ENCODE assay signal across 30 cellular contexts in the genomic region with DNA sequence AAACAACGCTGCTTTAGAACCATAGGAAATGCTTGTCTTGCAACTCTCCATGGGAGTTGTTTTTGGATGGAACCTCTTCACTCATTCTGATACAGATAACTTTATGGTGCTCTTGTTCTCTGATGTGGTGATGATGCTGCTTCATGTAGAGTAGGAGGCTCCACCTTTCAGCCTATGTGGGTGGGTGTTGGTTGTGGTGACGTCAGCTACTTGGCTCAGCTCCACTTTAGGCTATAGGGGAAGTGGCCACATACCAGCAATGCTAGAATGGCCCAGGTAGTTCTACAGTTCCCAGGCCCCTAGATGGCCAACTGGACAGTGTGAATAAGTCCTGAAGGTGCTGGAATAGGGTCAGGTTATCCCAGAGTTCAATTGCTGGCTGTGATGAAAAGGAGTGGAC.
"Had no signal": no experiment of that assay in that cellular context is flagged by ENCODE, and none has a peak within 500 bp of the region (broad histone marks: within the 10 kb centered on the region; RNA-seq: fewer than 3 reads in every experiment).

No MANE protein-coding gene starts in this region.

- H3K9me3 Mint-ChIP-seq: neural progenitor cell; stimulated activated memory B cell treated with anti-CD40 and anti-IgM and Interleukin-4, amounts not matched to agents 10 μg/mL and 1 μg/mL and 100 μg/mL, for 72 hours; stimulated activated naive CD8-positive, alpha-beta T cell treated with anti-CD3 and anti-CD28 coated beads, Interleukin-15, amount 100 ng/mL, for 72 hours; type B pancreatic cell had no signal

- H3K9me3 ChIP-seq: ovary, psoas muscle, spleen, suprapubic skin, testis, tibial artery, transverse colon, upper lobe of right lung, uterus had no signal

- H3K36me3 Mint-ChIP-seq: neural progenitor cell; stimulated activated memory B cell treated with anti-CD40 and anti-IgM and Interleukin-4, amounts not matched to agents 10 μg/mL and 1 μg/mL and 100 μg/mL, for 72 hours; type B pancreatic cell had no signal

- H2AFZ ChIP-seq: neural progenitor cell, parathyroid adenoma had no signal

- H3K27ac ChIP-seq: neural progenitor cell, ovary, parathyroid adenoma, psoas muscle, skin epidermis, spleen, suprapubic skin, testis, tibial artery, transverse colon, upper lobe of right lung, uterus had no signal

- H3K4me3 ChIP-seq: neural progenitor cell, ovary, psoas muscle, skin epidermis, smooth muscle cell, spleen, suprapubic skin, testis, tibial artery, transverse colon, upper lobe of right lung, uterus had no signal

- H3K27ac Mint-ChIP-seq: natural killer cell; nephron; neural progenitor cell; progenitor cell of endocrine pancreas; stimulated activated memory B cell treated with anti-CD40 and anti-IgM and Interleukin-4, amounts not matched to agents 10 μg/mL and 1 μg/mL and 100 μg/mL, for 72 hours; type B pancreatic cell had no signal

- H3K79me2 ChIP-seq: parathyroid adenoma had no signal

- H3K4me1 ChIP-seq: neural progenitor cell, parathyroid adenoma, psoas muscle, spleen, suprapubic skin, testis, tibial artery, transverse colon, upper lobe of right lung, uterus had no signal

- ATAC-seq: natural killer cell; psoas muscle; right cardiac atrium; sciatic nerve; stimulated activated memory B cell treated with anti-CD40 and anti-IgM and Interleukin-4, amounts not matched to agents 10 μg/mL and 1 μg/mL and 100 μg/mL, for 72 hours; stimulated activated naive CD8-positive, alpha-beta T cell treated with anti-CD3 and anti-CD28 coated beads, Interleukin-15, amount 100 ng/mL, for 72 hours; stimulated activated naive CD8-positive, alpha-beta T cell treated with anti-CD3 and anti-CD28 coated beads, Interleukin-15, Interleukin-2, amounts not matched to agents 100 U/mL and 50 U/mL, for 24 hours; upper lobe of right lung had no signal

- H3K4me2 ChIP-seq: neural progenitor cell, smooth muscle cell had no signal

- DNase-seq: natural killer cell; occipital lobe; ovary; psoas muscle; spleen; stimulated activated CD4-positive, alpha-beta T cell treated with anti-CD3 and anti-CD28 coated beads, Interleukin-12 subunit alpha, Interleukin-12 subunit beta, amount 100 ng/mL, for 4 hours; stimulated activated CD4-positive, alpha-beta T cell treated with anti-CD3 and anti-CD28 coated beads, Interleukin-1b, Interleukin-23, amount 100 ng/mL, for 48 hours; stimulated activated CD4-positive, alpha-beta T cell treated with anti-CD3 and anti-CD28 coated beads, Interleukin-4, amount 100 ng/mL, for 1 hour; stimulated activated CD4-positive, alpha-beta T cell treated with anti-CD3 and anti-CD28 coated beads, Interleukin-4, amount 100 ng/mL, for 4 hours; stimulated activated CD8-positive, alpha-beta memory T cell treated with anti-CD3 and anti-CD28 coated beads, Interleukin-4, amount 100 ng/mL, for 48 hours; stimulated activated naive CD4-positive, alpha-beta T cell; stimulated activated naive CD8-positive, alpha-beta T cell treated with anti-CD3 and anti-CD28 coated beads, Interleukin-15, amount 100 ng/mL, for 72 hours; stimulated activated naive CD8-positive, alpha-beta T cell treated with anti-CD3 and anti-CD28 coated beads, Interleukin-15, Interleukin-2, amounts not matched to agents 100 U/mL and 50 U/mL, for 24 hours; substantia nigra; testis; tibial artery; transverse colon; upper lobe of right lung; uterus had no signal

- H3K4me3 Mint-ChIP-seq: natural killer cell; nephron; neural progenitor cell; stimulated activated memory B cell treated with anti-CD40 and anti-IgM and Interleukin-4, amounts not matched to agents 10 μg/mL and 1 μg/mL and 100 μg/mL, for 72 hours; stimulated activated naive CD8-positive, alpha-beta T cell treated with anti-CD3 and anti-CD28 coated beads, Interleukin-15, amount 100 ng/mL, for 72 hours; type B pancreatic cell had no signal

- H3K9ac ChIP-seq: neural progenitor cell, parathyroid adenoma had no signal

- H3K4me1 Mint-ChIP-seq: natural killer cell; nephron; neural progenitor cell; stimulated activated memory B cell treated with anti-CD40 and anti-IgM and Interleukin-4, amounts not matched to agents 10 μg/mL and 1 μg/mL and 100 μg/mL, for 72 hours; stimulated activated naive CD8-positive, alpha-beta T cell treated with anti-CD3 and anti-CD28 coated beads, Interleukin-15, amount 100 ng/mL, for 72 hours had no signal

- H3K27me3 ChIP-seq: neural progenitor cell, ovary, spleen, suprapubic skin, testis, tibial artery, transverse colon, upper lobe of right lung had no signal

- H3K27me3 Mint-ChIP-seq: progenitor cell of endocrine pancreas; stimulated activated memory B cell treated with anti-CD40 and anti-IgM and Interleukin-4, amounts not matched to agents 10 μg/mL and 1 μg/mL and 100 μg/mL, for 72 hours; stimulated activated naive CD8-positive, alpha-beta T cell treated with anti-CD3 and anti-CD28 coated beads, Interleukin-15, amount 100 ng/mL, for 72 hours; type B pancreatic cell had no signal

- H3K36me3 ChIP-seq: neural progenitor cell, ovary, spleen, suprapubic skin, tibial artery, transverse colon, upper lobe of right lung, uterus had no signal
